In genomic region chr2:17627434-17627833, GRCh38 we compare ENCODE assay signal across 19 cellular contexts.
"Had no signal": no experiment of that assay in that cellular context is flagged by ENCODE, and none has a peak within 500 bp of the region (broad histone marks: within the 10 kb centered on the region; RNA-seq: fewer than 3 reads in every experiment).

No MANE protein-coding gene starts in this region.

- H3K27ac Mint-ChIP-seq: activated CD8-positive, alpha-beta T cell treated with anti-CD3 and anti-CD28 coated beads, Interleukin-2, amount 10 ng/mL, durations not matched to agents 7 days and 5 days; activated T-helper 1 cell treated with anti-CD3 and anti-CD28 coated beads, Interleukin-12 subunit alpha, Interleukin-12 subunit beta, Interleukin-2, Interleukin-4 antibody, amounts not matched to agents 30 ng/mL and 10 ng/mL and 1 ng/mL, durations not matched to agents 14 hours and 24 hours and 36 hours; dendritic cell treated with granulocyte-macrophage colony-stimulating factor and Interleukin-4, amounts not matched to agents 40 ng/mL and 50 ng/mL, for 4 days; immature natural killer cell; naive thymus-derived CD4-positive, alpha-beta T cell had no signal

- H3K4me1 ChIP-seq: tibial artery, uterus had no signal

- H3K4me3 ChIP-seq: lung, skin epidermis, tibial artery, uterus had no signal

- ATAC-seq: activated CD8-positive, alpha-beta T cell treated with anti-CD3 and anti-CD28 coated beads, Interleukin-2, amount 10 ng/mL, durations not matched to agents 7 days and 5 days; esophagus mucosa; left colon; naive thymus-derived CD4-positive, alpha-beta T cell had no signal

- DNase-seq: activated CD4-positive, alpha-beta T cell treated with anti-CD3 and anti-CD28 coated beads for 4 hours; activated CD8-positive, alpha-beta memory T cell treated with anti-CD3 and anti-CD28 coated beads, Interleukin-2, amount 50 U/mL, for 48 hours; activated CD8-positive, alpha-beta T cell treated with anti-CD3 and anti-CD28 coated beads, Interleukin-2, amount 10 ng/mL, durations not matched to agents 7 days and 5 days; activated naive CD4-positive, alpha-beta T cell; glutamatergic neuron; immature natural killer cell; left colon; naive thymus-derived CD4-positive, alpha-beta T cell; T-helper 9 cell; tibial artery; uterus had no signal

- H3K4me3 Mint-ChIP-seq: activated CD8-positive, alpha-beta T cell treated with anti-CD3 and anti-CD28 coated beads, Interleukin-2, amount 10 ng/mL, durations not matched to agents 7 days and 5 days; activated T-helper 1 cell treated with anti-CD3 and anti-CD28 coated beads, Interleukin-12 subunit alpha, Interleukin-12 subunit beta, Interleukin-2, Interleukin-4 antibody, amounts not matched to agents 30 ng/mL and 10 ng/mL and 1 ng/mL, durations not matched to agents 14 hours and 24 hours and 36 hours; central memory CD8-positive, alpha-beta T cell; dendritic cell treated with granulocyte-macrophage colony-stimulating factor and Interleukin-4, amounts not matched to agents 40 ng/mL and 50 ng/mL, for 4 days; immature natural killer cell; naive thymus-derived CD4-positive, alpha-beta T cell had no signal

- H3K36me3 ChIP-seq: neutrophil, tibial artery, uterus had no signal

- H3K9me3 ChIP-seq: neutrophil, uterus had no signal

- H3K4me1 Mint-ChIP-seq: central memory CD8-positive, alpha-beta T cell had no signal

- H3K9me3 Mint-ChIP-seq: activated T-helper 1 cell treated with anti-CD3 and anti-CD28 coated beads, Interleukin-12 subunit alpha, Interleukin-12 subunit beta, Interleukin-2, Interleukin-4 antibody, amounts not matched to agents 30 ng/mL and 10 ng/mL and 1 ng/mL, durations not matched to agents 14 hours and 24 hours and 36 hours; central memory CD8-positive, alpha-beta T cell had no signal

- H3K36me3 Mint-ChIP-seq: immature natural killer cell; naive thymus-derived CD4-positive, alpha-beta T cell had no signal

- H3K27me3 Mint-ChIP-seq: dendritic cell treated with granulocyte-macrophage colony-stimulating factor and Interleukin-4, amounts not matched to agents 40 ng/mL and 50 ng/mL, for 4 days had no signal

- H3K27me3 ChIP-seq: neutrophil, tibial artery, uterus had no signal

- H3K27ac ChIP-seq: neutrophil, tibial artery, uterus, VCaP had no signal
